18 cellular contexts compared by ENCODE assay signal in the genomic region with DNA sequence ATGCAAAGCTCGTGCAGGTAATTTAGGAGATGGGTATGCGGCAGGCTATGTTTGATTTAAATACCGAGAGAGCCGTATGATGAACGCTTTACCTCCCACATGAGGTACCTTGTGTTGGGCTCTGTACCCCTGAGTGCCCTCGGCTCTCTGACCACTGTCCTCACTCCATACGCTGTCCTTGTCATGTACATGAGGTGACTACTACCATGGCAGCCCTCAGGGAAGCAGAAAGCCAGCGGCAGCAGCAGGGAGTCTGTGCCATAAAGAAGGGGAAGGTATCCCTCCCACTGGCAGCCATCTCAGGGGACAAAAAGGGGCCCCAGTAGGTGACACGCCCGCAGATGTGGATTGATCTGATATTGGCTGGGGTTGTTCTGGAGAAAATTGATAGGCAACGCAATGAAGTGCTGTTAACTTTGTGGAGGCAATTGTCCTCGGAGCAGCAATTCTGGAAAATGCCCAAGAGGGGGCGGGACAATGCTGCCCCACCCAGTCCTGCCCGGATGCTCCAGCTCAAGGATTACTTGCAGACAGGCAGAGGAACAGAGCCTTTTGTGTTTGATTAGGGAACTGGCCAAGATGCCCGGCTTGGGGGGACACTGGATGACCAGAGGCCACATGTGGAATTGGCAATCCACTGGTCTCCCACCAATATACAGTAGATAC.
"Had no signal": no experiment of that assay in that cellular context is flagged by ENCODE, and none has a peak within 500 bp of the region (broad histone marks: within the 10 kb centered on the region; RNA-seq: fewer than 3 reads in every experiment).

No MANE protein-coding gene starts in this region.

- H3K4me3 Mint-ChIP-seq: activated naive CD8-positive, alpha-beta T cell; activated T-helper 1 cell treated with anti-CD3 and anti-CD28 coated beads, Interleukin-12 subunit alpha, Interleukin-12 subunit beta, Interleukin-2, Interleukin-4 antibody, amounts not matched to agents 30 ng/mL and 10 ng/mL and 1 ng/mL, durations not matched to agents 14 hours and 24 hours and 36 hours; memory B cell; naive thymus-derived CD8-positive, alpha-beta T cell had no signal

- H3K4me3 ChIP-seq: gastrocnemius medialis, sigmoid colon, spleen, upper lobe of right lung had no signal

- H3K4me1 Mint-ChIP-seq: memory B cell; naive thymus-derived CD8-positive, alpha-beta T cell had no signal

- H3K9ac ChIP-seq: parathyroid adenoma had no signal

- H3K9me3 ChIP-seq: gastrocnemius medialis, sigmoid colon, spleen, upper lobe of right lung had no signal

- H3K36me3 Mint-ChIP-seq: activated naive CD8-positive, alpha-beta T cell; memory B cell; naive thymus-derived CD8-positive, alpha-beta T cell had no signal

- DNase-seq: activated CD4-positive, alpha-beta T cell treated with anti-CD3 and anti-CD28 coated beads, Interleukin-2, amount 50 U/mL, for 48 hours; cerebellar nuclear complex; cortex of kidney; gastrocnemius medialis; head of caudate nucleus; left ventricle myocardium superior; naive thymus-derived CD8-positive, alpha-beta T cell; sigmoid colon; spleen; stimulated activated CD4-positive, alpha-beta T cell treated with anti-CD3 and anti-CD28 coated beads, Interleukin-4, amount 100 ng/mL, for 4 hours; stimulated activated naive CD4-positive, alpha-beta T cell; T-helper 2 cell; upper lobe of right lung; WERI-Rb-1 had no signal

- H3K79me2 ChIP-seq: parathyroid adenoma had no signal

- ATAC-seq: gastrocnemius medialis; left ventricle myocardium superior; naive thymus-derived CD8-positive, alpha-beta T cell; upper lobe of right lung had no signal

- H3K4me1 ChIP-seq: gastrocnemius medialis, sigmoid colon, spleen, upper lobe of right lung had no signal

- H3K27ac ChIP-seq: gastrocnemius medialis, parathyroid adenoma, sigmoid colon, spleen, upper lobe of right lung, WERI-Rb-1 had no signal

- H3K36me3 ChIP-seq: gastrocnemius medialis, sigmoid colon, spleen, upper lobe of right lung, WERI-Rb-1 had no signal

- H3K27me3 Mint-ChIP-seq: activated naive CD8-positive, alpha-beta T cell; memory B cell had no signal

- H3K27me3 ChIP-seq: gastrocnemius medialis, sigmoid colon, upper lobe of right lung had no signal

- H3K27ac Mint-ChIP-seq: activated naive CD8-positive, alpha-beta T cell; activated T-helper 1 cell treated with anti-CD3 and anti-CD28 coated beads, Interleukin-12 subunit alpha, Interleukin-12 subunit beta, Interleukin-2, Interleukin-4 antibody, amounts not matched to agents 30 ng/mL and 10 ng/mL and 1 ng/mL, durations not matched to agents 14 hours and 24 hours and 36 hours; memory B cell had no signal

- H3K9me3 Mint-ChIP-seq: activated T-helper 1 cell treated with anti-CD3 and anti-CD28 coated beads, Interleukin-12 subunit alpha, Interleukin-12 subunit beta, Interleukin-2, Interleukin-4 antibody, amounts not matched to agents 30 ng/mL and 10 ng/mL and 1 ng/mL, durations not matched to agents 14 hours and 24 hours and 36 hours; memory B cell had no signal

- H2AFZ ChIP-seq: parathyroid adenoma had no signal
